In the genomic region with DNA sequence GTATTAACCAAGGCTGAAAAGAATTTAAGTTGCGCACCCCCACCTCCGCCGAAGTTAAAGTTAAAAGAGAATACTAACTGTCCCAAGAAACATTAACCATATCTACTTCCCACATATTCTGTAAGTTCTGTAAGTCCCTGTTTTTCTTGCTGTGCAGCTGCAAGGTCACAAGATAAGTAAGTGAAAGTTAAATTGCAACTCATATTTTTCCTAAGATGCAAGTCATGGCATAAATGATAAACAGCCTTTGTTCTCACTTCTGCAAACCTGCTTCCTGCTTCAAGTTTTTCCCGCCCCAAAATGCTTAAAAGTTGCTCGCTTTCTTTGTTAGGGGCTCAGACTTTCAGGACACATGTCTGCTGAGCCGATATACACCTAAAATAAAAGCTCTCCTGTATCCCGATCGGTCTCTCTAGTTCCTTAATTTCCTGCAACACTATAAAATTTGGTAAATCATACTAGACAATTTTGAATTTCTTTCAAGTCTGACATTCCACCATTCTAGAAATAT, we compare ENCODE assay signal across 15 cellular contexts. TPM values are rescaled to one million over a fixed set of nuclear protein-coding genes. Genes with fewer than 3 reads are reported as not detected.
DNase-seq lines count a peak whose midpoint lies in the region; ATAC-seq and TF ChIP-seq lines count a peak whose summit lies in the region.
"Had no signal": no experiment of that assay in that cellular context is flagged by ENCODE, and none has a peak within 500 bp of the region (broad histone marks: within the 10 kb centered on the region; RNA-seq: fewer than 3 reads in every experiment).

No MANE protein-coding gene starts in this region.

- no peak for DNase-seq in CD14-positive monocyte (ENCODE audit: low spot score)
- no peak for DNase-seq in GM23338 (ENCODE audit: low spot score)
- DNase-seq in activated B cell treated with CpG ODN at 0.5 μM for 24 hours, result no peak
- DNase-seq in mesenchymal stem cell, result no peak
- no peak for DNase-seq in AG08395 (ENCODE audit: low spot score)
- DNase-seq in activated CD4-positive, alpha-beta T cell treated with anti-CD3 and anti-CD28 coated beads for 4 hours, result no peak
- no peak for DNase-seq in NCI-H510A treated with DMSO at 0.1 percent for 48 hours (lab: John Stamatoyannopoulos, UW)
- DNase-seq: activated CD8-positive, alpha-beta T cell treated with anti-CD3 and anti-CD28 coated beads, Interleukin-2, amount 10 ng/mL, durations not matched to agents 7 days and 5 days; activated naive CD4-positive, alpha-beta T cell treated with anti-CD3 and anti-CD28 coated beads for 36 hours; AML-193; HFFc6 had no signal

- H3K9ac ChIP-seq in mesenchymal stem cell (ENCODE audit: low read length), result no peak overlapping the region

- H4K20me1 ChIP-seq in GM23338 (replicated peaks; ENCODE audit: insufficient read depth), result no peaks in the 10 kb centered on the region

- no peak overlapping the region for H3K4me2 ChIP-seq in GM23338
- no peak overlapping the region for H3K4me2 ChIP-seq in mesenchymal stem cell (ENCODE audit: low read length, poor library complexity, severe bottlenecking)

- H3K4me1 Mint-ChIP-seq in CD14-positive monocyte, result peaks cover 55% of the 10 kb centered on the region
- H3K4me1 Mint-ChIP-seq in GM23338, result no peaks in the 10 kb centered on the region; the same call in 2 of the 3 replicates
- peaks cover 18% of the 10 kb centered on the region for H3K4me1 Mint-ChIP-seq in activated B cell treated with CpG ODN at 0.5 μM for 24 hours

- H3K9me3 ChIP-seq in mesenchymal stem cell (ENCODE audit: control insufficient read depth, low read length), result no peaks in the 10 kb centered on the region
- H3K9me3 ChIP-seq: gastroesophageal sphincter, tibial nerve had no signal

- intact Hi-C loops in CD14-positive monocyte (cut with micrococcal nuclease), result no loop called here
- intact Hi-C loops in activated B cell treated with CpG ODN at 0.5 μM for 24 hours (cut with micrococcal nuclease), result loop anchor here (2.0 kb wide), 1 partner anchor 23 kb away; no protein-coding TSS in a partner anchor

- H3K27ac Mint-ChIP-seq in CD14-positive monocyte (peak overlapping the region; percentile 76 to 93 (median 86)), GM23338 (no peak overlapping the region), activated B cell treated with CpG ODN at 0.5 μM for 24 hours (peak overlapping the region; percentile 21)
- H3K27ac Mint-ChIP-seq: activated CD8-positive, alpha-beta T cell treated with anti-CD3 and anti-CD28 coated beads, Interleukin-2, amount 10 ng/mL, durations not matched to agents 7 days and 5 days; activated naive CD4-positive, alpha-beta T cell treated with anti-CD3 and anti-CD28 coated beads for 36 hours; HFFc6 had no signal

- H3K18ac ChIP-seq in mesenchymal stem cell (ENCODE audit: low read depth in 1 of 2, low read length in 2 of 2), result no peak overlapping the region

- no peak overlapping the region for H3K4ac ChIP-seq in mesenchymal stem cell (ENCODE audit: low read depth in 1 of 2, low read length in 2 of 2)

- TF ChIP-seq CTCF in CD14-positive monocyte (IDR thresholded peaks at IDR 0.05), result no peak
- TF ChIP-seq CTCF in GM23338 (conservative IDR thresholded peaks at IDR 0.05; ENCODE audit: low read depth in 2 of 2), result no peak
- no peak for TF ChIP-seq CTCF in activated B cell treated with CpG ODN at 0.5 μM for 24 hours (IDR thresholded peaks at IDR 0.05)

- CTCF ChIA-PET in activated B cell treated with CpG ODN at 0.5 μM for 24 hours (lab: Charles Lee), result no interaction called here

- H3K23ac ChIP-seq in mesenchymal stem cell (ENCODE audit: low read length in 2 of 2), result no peak overlapping the region

- ATAC-seq in GM23338, result no peak
- ATAC-seq in activated B cell treated with CpG ODN at 0.5 μM for 24 hours (ENCODE audit: low read depth), result no peak
- ATAC-seq in HG02588 (IDR thresholded peaks at IDR 0.05; ENCODE audit: unreplicated experiment), result no peak
- ATAC-seq: activated CD8-positive, alpha-beta T cell treated with anti-CD3 and anti-CD28 coated beads, Interleukin-2, amount 10 ng/mL, durations not matched to agents 7 days and 5 days; gastroesophageal sphincter had no signal

- H3K36me3 ChIP-seq in GM23338 (ENCODE audit: insufficient read depth) (no peaks in the 10 kb centered on the region), mesenchymal stem cell (ENCODE audit: control insufficient read depth in 1 of 2, insufficient read depth in 2 of 2, low read depth in 1 of 2, low read length in 2 of 2) (peaks cover 0 to 97% of the 10 kb centered on the region in 2 experiments)

- no peak overlapping the region for H3K14ac ChIP-seq in mesenchymal stem cell (ENCODE audit: low read length in 2 of 2)

- H2AK5ac ChIP-seq in mesenchymal stem cell (ENCODE audit: low read length, severe bottlenecking), result no peak overlapping the region

- no peak overlapping the region for H2BK120ac ChIP-seq in mesenchymal stem cell (ENCODE audit: low read depth, low read length)

- no peaks in the 10 kb centered on the region for H3K27me3 Mint-ChIP-seq in CD14-positive monocyte (ENCODE audit: low read depth in 3 of 3)
- no peaks in the 10 kb centered on the region for H3K27me3 Mint-ChIP-seq in GM23338 (ENCODE audit: insufficient read depth, low read depth, poor library complexity)
- no peaks in the 10 kb centered on the region for H3K27me3 Mint-ChIP-seq in activated B cell treated with CpG ODN at 0.5 μM for 24 hours

- H2AFZ ChIP-seq in GM23338 (peak overlapping the region; percentile 15; the same call in 1 of the 2 replicates), mesenchymal stem cell (ENCODE audit: low read depth, low read length) (no peak overlapping the region)

- H3K9me3 Mint-ChIP-seq in CD14-positive monocyte (peaks cover 0 to 7% (median 5%) of the 10 kb centered on the region in 7 donors), GM23338 (no peaks in the 10 kb centered on the region), activated B cell treated with CpG ODN at 0.5 μM for 24 hours (no peaks in the 10 kb centered on the region)
- H3K9me3 Mint-ChIP-seq: activated naive CD4-positive, alpha-beta T cell treated with anti-CD3 and anti-CD28 coated beads for 36 hours had no signal

- H3K4me1 ChIP-seq in GM23338 (ENCODE audit: insufficient read depth), result no peaks in the 10 kb centered on the region
- H3K4me1 ChIP-seq in mesenchymal stem cell (ENCODE audit: control insufficient read depth, insufficient read depth, low read depth, low read length), result no peaks in the 10 kb centered on the region
- H3K4me1 ChIP-seq: gastroesophageal sphincter had no signal

- no peak overlapping the region for H3K4me3 ChIP-seq in GM23338
- no peak overlapping the region for H3K4me3 ChIP-seq in mesenchymal stem cell (ENCODE audit: insufficient read depth in 1 of 2, low read depth in 1 of 2, low read length in 2 of 2)
- H3K4me3 ChIP-seq: gastroesophageal sphincter, lung had no signal

- H3K4me3 Mint-ChIP-seq in CD14-positive monocyte (peak overlapping the region; percentile 20 to 91), GM23338 (no peak overlapping the region), activated B cell treated with CpG ODN at 0.5 μM for 24 hours (peak overlapping the region; percentile 69)
- H3K4me3 Mint-ChIP-seq: activated CD8-positive, alpha-beta T cell treated with anti-CD3 and anti-CD28 coated beads, Interleukin-2, amount 10 ng/mL, durations not matched to agents 7 days and 5 days; activated naive CD4-positive, alpha-beta T cell treated with anti-CD3 and anti-CD28 coated beads for 36 hours; HFFc6 had no signal

- H2BK15ac ChIP-seq in mesenchymal stem cell (ENCODE audit: low read depth, poor library complexity, severe bottlenecking), result no peak overlapping the region

- H3K79me2 ChIP-seq in GM23338 (replicated peaks; ENCODE audit: insufficient read depth), result no peaks in the 10 kb centered on the region

- H2BK12ac ChIP-seq in mesenchymal stem cell (ENCODE audit: low read length in 2 of 2), result no peak overlapping the region

- H3K27me3 ChIP-seq in GM23338 (ENCODE audit: insufficient read depth), result no peaks in the 10 kb centered on the region
- H3K27me3 ChIP-seq in mesenchymal stem cell (ENCODE audit: control insufficient read depth in 1 of 2, insufficient read depth in 1 of 2, low read length in 2 of 2), result no peaks in the 10 kb centered on the region
- H3K27me3 ChIP-seq: gastroesophageal sphincter, tibial nerve had no signal

- no peaks in the 10 kb centered on the region for H3F3A ChIP-seq in GM23338 (replicated peaks; ENCODE audit: low read depth)

- no peaks in the 10 kb centered on the region for H3K79me1 ChIP-seq in mesenchymal stem cell (replicated peaks; ENCODE audit: low read length, poor library complexity, severe bottlenecking)

- H3K36me3 Mint-ChIP-seq in CD14-positive monocyte (peaks cover 4 to 6% of the 10 kb centered on the region in 2 donors), GM23338 (ENCODE audit: low read depth) (no peaks in the 10 kb centered on the region), activated B cell treated with CpG ODN at 0.5 μM for 24 hours (ENCODE audit: low read depth) (no peaks in the 10 kb centered on the region)

- H3K9me2 ChIP-seq in GM23338 (ENCODE audit: insufficient read depth), result no peaks in the 10 kb centered on the region

- WGBS in mesenchymal stem cell, result 93% methylated on average over 6 of the region's 8 CpGs

- no peak overlapping the region for H2BK5ac ChIP-seq in mesenchymal stem cell (ENCODE audit: low read depth, low read length, poor library complexity, severe bottlenecking)

- H4K91ac ChIP-seq in mesenchymal stem cell (ENCODE audit: low read length), result no peak overlapping the region

- H3K27ac ChIP-seq in GM23338 (ENCODE audit: low read depth) (no peak overlapping the region), mesenchymal stem cell (ENCODE audit: low read length, poor library complexity, severe bottlenecking) (peak overlapping the region; percentile 73)
- H3K27ac ChIP-seq: gastroesophageal sphincter had no signal

- no peak overlapping the region for H4K8ac ChIP-seq in mesenchymal stem cell (ENCODE audit: low read length)

- POLR2A ChIA-PET in activated B cell treated with CpG ODN at 0.5 μM for 24 hours (lab: Charles Lee), result no interaction called here

TF ChIP-seq in GM23338, 12 proteins besides CTCF, POLR2A, EP300 and RAD21 (continues in another document):
- TF ChIP-seq JUNB (IDR thresholded peaks at IDR 0.05; ENCODE audit: unreplicated experiment) (no peak), NANOG (IDR thresholded peaks at IDR 0.05; ENCODE audit: borderline replicate concordance) (no peak), ZNF331 (CRISPR knock-in tag; IDR thresholded peaks at IDR 0.05; ENCODE audit: low read depth) (no peak)

RNA-seq across cellular contexts. Expression of a gene that starts 32.6 kb away (rescaled TPM):
- polyA plus RNA-seq in CD14-positive monocyte (under 1 TPM in 1 of 2 donors, not detected in 1; 0.02 TPM), GM23338 (2016; fragmentation: Nextera tagmentation; extraction: Ambion mirVana) (not detected in 2 replicates)
- not detected in 2 replicates for total RNA-seq in GM23338 (2014; rRNA removed; shearing (Covaris generic))
- 0.04 and 0.10 TPM in 2 replicates for total RNA-seq in activated B cell treated with CpG ODN at 0.5 μM for 24 hours
- polyA plus RNA-seq in mesenchymal stem cell (2013, experiment 1 of 2), result 0.01 TPM
- 0.03 TPM for polyA plus RNA-seq in mesenchymal stem cell (2013, experiment 2 of 2)
- total RNA-seq: activated CD8-positive, alpha-beta T cell treated with anti-CD3 and anti-CD28 coated beads, Interleukin-2, amount 10 ng/mL, durations not matched to agents 7 days and 5 days; activated naive CD4-positive, alpha-beta T cell treated with anti-CD3 and anti-CD28 coated beads for 36 hours; HFFc6 had no signal

RNA-seq across cellular contexts. Expression of a gene that starts 48.4 kb away (rescaled TPM):
- polyA plus RNA-seq in CD14-positive monocyte (under 1 TPM; 0.76 to 0.93 TPM), GM23338 (2016; fragmentation: Nextera tagmentation; extraction: Ambion mirVana) (not detected in 2 replicates)
- total RNA-seq in GM23338 (2014; rRNA removed; shearing (Covaris generic)), result not detected in 2 replicates
- 3.3 and 4.4 TPM in 2 replicates for total RNA-seq in activated B cell treated with CpG ODN at 0.5 μM for 24 hours
- polyA plus RNA-seq in mesenchymal stem cell (2013, experiment 1 of 2), result 0.07 TPM
- polyA plus RNA-seq in mesenchymal stem cell (2013, experiment 2 of 2), result 0.11 TPM
- total RNA-seq: activated naive CD4-positive, alpha-beta T cell treated with anti-CD3 and anti-CD28 coated beads for 36 hours had no signal
